24 cellular contexts compared by ENCODE assay signal in genomic region chr7:16318463-16318862, GRCh38.
DNase-seq lines count a peak whose midpoint lies in the region; ATAC-seq, FAIRE-seq and TF ChIP-seq lines count a peak whose summit lies in the region.
"Had no signal": no experiment of that assay in that cellular context is flagged by ENCODE, and none has a peak within 500 bp of the region (broad histone marks: within the 10 kb centered on the region; RNA-seq: fewer than 3 reads in every experiment).

No MANE protein-coding gene starts in this region.

- DNase-seq in HCT116 (ENCODE audit: low read depth, low spot score) (no peak), Panc1 (ENCODE audit: low read depth, low spot score) (no peak), GM19239 (ENCODE audit: insufficient read length, low spot score) (no peak), endodermal cell (no peak), NCI-H2107 (lab: John Stamatoyannopoulos, UW) (no peak)
- DNase-seq: ACHN; BE2C; CD8-positive, alpha-beta memory T cell; H9; KBM-7; MV-4-11; NCI-H1105; NCI-H1436 treated with DMSO at 0.1 percent for 48 hours; NCI-H1930; NCI-H526 treated with DMSO at 0.1 percent for 48 hours; SIG-M5 had no signal

- H3K9me3 Mint-ChIP-seq in endodermal cell, result no peaks in the 10 kb centered on the region
- H3K9me3 Mint-ChIP-seq: CD8-positive, alpha-beta memory T cell; GM23338; H9 had no signal

- peak overlapping the region; percentile 49 for H3K4me2 ChIP-seq in HCT116 (ENCODE audit: low read length)
- H3K4me2 ChIP-seq: GM23338 had no signal

- in situ Hi-C loops in Panc1 (cut with HindIII; ENCODE audit: low pct_unique_long_range_greater_than_20kb, low sequenced_read_pairs), result no loop called here

- no peaks in the 10 kb centered on the region for H3K4me1 Mint-ChIP-seq in endodermal cell
- H3K4me1 Mint-ChIP-seq: CD14-positive monocyte, GM23338, H9 had no signal

- H3K27ac Mint-ChIP-seq in endodermal cell, result no peak overlapping the region
- H3K27ac Mint-ChIP-seq: CD14-positive monocyte; CD8-positive, alpha-beta memory T cell; GM23338; H9 had no signal

- TF ChIP-seq CTCF in HCT116 (IDR thresholded peaks at IDR 0.05 in 2 of 3, conservative IDR thresholded peaks at IDR 0.05 in 1 of 3; ENCODE audit: borderline replicate concordance in 1 of 3, insufficient read depth in 1 of 3, low read depth in 2 of 3, low read length in 2 of 3) (no peak), Panc1 (IDR thresholded peaks at IDR 0.05) (no peak), endodermal cell (conservative IDR thresholded peaks at IDR 0.05) (no peak)

- H3K27ac ChIP-seq in HCT116 (ENCODE audit: low read depth, low read length) (peak overlapping the region; percentile 49; the same call in 1 of the 2 replicates), Panc1 (ENCODE audit: low read length) (no peak overlapping the region; the same call in 1 of the 2 replicates), cingulate gyrus (ENCODE audit: low read depth, low read length) (peak overlapping the region; percentile 25), endodermal cell (ENCODE audit: low read depth, low read length) (no peak overlapping the region)
- H3K27ac ChIP-seq: SK-N-MC had no signal

- H3K4me3 ChIP-seq in HCT116 (replicated peaks in 1 of 2; ENCODE audit: low read depth in 1 of 2, low read length in 2 of 2) (0 out of 4 replicates have a peak overlapping the region, but pooled peaks of 1 of the 2 experiments have one; percentile 16), Panc1 (ENCODE audit: low read depth in 2 of 2, low read length in 2 of 2) (no peak overlapping the region), endodermal cell (ENCODE audit: low read length) (no peak overlapping the region)
- H3K4me3 ChIP-seq: GM23338, SK-N-MC had no signal

- CTCF ChIA-PET in HCT116 (lab: Charles Lee) (no interaction called here), Panc1 (lab: Charles Lee) (no interaction called here)

- ATAC-seq in HCT116 (peak; percentile 52), Panc1 (peak; percentile 52), GM18907 (IDR thresholded peaks at IDR 0.05; ENCODE audit: unreplicated experiment) (no peak)
- ATAC-seq: GM23338 had no signal

- no peak for TF ChIP-seq RAD21 in HCT116 (IDR thresholded peaks at IDR 0.05; ENCODE audit: low read depth)

- no peaks in the 10 kb centered on the region for H3K27me3 Mint-ChIP-seq in endodermal cell (ENCODE audit: insufficient read depth)

- H3K27me3 ChIP-seq in HCT116 (ENCODE audit: insufficient read depth, low read length) (no peaks in the 10 kb centered on the region), Panc1 (ENCODE audit: control insufficient read depth, insufficient read depth, low read length) (no peaks in the 10 kb centered on the region), endodermal cell (ENCODE audit: control insufficient read depth, insufficient read depth, low read length, poor library complexity, severe bottlenecking) (no peaks in the 10 kb centered on the region)
- H3K27me3 ChIP-seq: BE2C had no signal

- FAIRE-seq in GM19239 (lab: Jason Lieb, UNC), result no peak
- FAIRE-seq: GM18507, HTR-8/SVneo, RCC 7860 had no signal

- no peaks in the 10 kb centered on the region for H3K9me3 ChIP-seq in HCT116 (ENCODE audit: control insufficient read depth in 1 of 2, insufficient read depth in 1 of 2, low read depth in 1 of 2, low read length in 2 of 2)
- no peaks in the 10 kb centered on the region for H3K9me3 ChIP-seq in Panc1 (ENCODE audit: control insufficient read depth, insufficient read depth, low read depth, low read length)
- no peaks in the 10 kb centered on the region for H3K9me3 ChIP-seq in endodermal cell (ENCODE audit: control insufficient read depth, low read length)
- H3K9me3 ChIP-seq: BE2C had no signal

- H3K4me1 ChIP-seq in HCT116 (ENCODE audit: control insufficient read depth in 1 of 2, insufficient read depth in 2 of 2, low read length in 2 of 2), result peaks cover 19 to 23% of the 10 kb centered on the region in 2 experiments
- peaks cover 7% of the 10 kb centered on the region for H3K4me1 ChIP-seq in Panc1 (ENCODE audit: control insufficient read depth, insufficient read depth, low read length)
- H3K4me1 ChIP-seq in endodermal cell (ENCODE audit: control insufficient read depth, insufficient read depth, low read length), result no peaks in the 10 kb centered on the region

- POLR2A ChIA-PET in HCT116 (lab: Charles Lee) (no interaction called here), Panc1 (lab: Charles Lee) (no interaction called here)

- RAD21 ChIA-PET in HCT116 (lab: Charles Lee; ENCODE audit: low non-redundant PET in 1 of 2, low total read pairs in 2 of 2, uncharacterized antibody in 2 of 2, unreplicated experiment in 2 of 2), result no interaction called here

- intact Hi-C loops in HCT116 (cut with micrococcal nuclease), result no loop called here
- intact Hi-C loops in Panc1 (cut with micrococcal nuclease; ENCODE audit: unreplicated experiment), result no loop called here

- H3K79me2 ChIP-seq in HCT116 (ENCODE audit: insufficient read depth, low read length), result no peaks in the 10 kb centered on the region

- H3K4me3 Mint-ChIP-seq in endodermal cell, result no peak overlapping the region
- H3K4me3 Mint-ChIP-seq: CD14-positive monocyte; CD8-positive, alpha-beta memory T cell; GM23338; H9 had no signal

- H3K9ac ChIP-seq in HCT116 (ENCODE audit: low read length), result no peak overlapping the region
- no peak overlapping the region for H3K9ac ChIP-seq in endodermal cell (ENCODE audit: extremely low read depth, low read length, poor library complexity, severe bottlenecking)

- BruUV-seq in HCT116 (replicated peaks; lab: Mats Ljungman, UMichigan) (TSS peak; percentile 91), Panc1 (replicated peaks; lab: Mats Ljungman, UMichigan) (no TSS peak)

- H3K9me2 ChIP-seq in HCT116 (ENCODE audit: insufficient read depth), result no peaks in the 10 kb centered on the region

- H3K36me3 ChIP-seq in HCT116 (ENCODE audit: control insufficient read depth in 1 of 2, insufficient read depth in 2 of 2, low read length in 2 of 2) (no peaks in the 10 kb centered on the region), Panc1 (ENCODE audit: control insufficient read depth, insufficient read depth, low read length) (no peaks in the 10 kb centered on the region), endodermal cell (ENCODE audit: control insufficient read depth, insufficient read depth, low read length) (no peaks in the 10 kb centered on the region)
- H3K36me3 ChIP-seq: BE2C had no signal

- H4K20me1 ChIP-seq in HCT116 (ENCODE audit: insufficient read depth), result no peaks in the 10 kb centered on the region

- no peak for TF ChIP-seq POLR2A in HCT116 (IDR thresholded peaks at IDR 0.05; ENCODE audit: borderline replicate concordance, extremely low read depth, insufficient read depth, insufficient read length)

- H2AFZ ChIP-seq in HCT116 (ENCODE audit: low read depth, low read length, poor library complexity, severe bottlenecking), result no peak overlapping the region
- H2AFZ ChIP-seq: GM23338 had no signal

- H3K36me3 Mint-ChIP-seq in endodermal cell (ENCODE audit: low read depth), result no peaks in the 10 kb centered on the region
- H3K36me3 Mint-ChIP-seq: CD14-positive monocyte; CD8-positive, alpha-beta memory T cell had no signal

TF ChIP-seq in HCT116, 20 proteins besides CTCF, POLR2A, EP300 and RAD21:
- TF ChIP-seq FOSL1 (IDR thresholded peaks at IDR 0.05; ENCODE audit: low read depth) (no peak), POLR2AphosphoS5 (IDR thresholded peaks at IDR 0.05; ENCODE audit: low read depth, low read length) (no peak), SP1 (IDR thresholded peaks at IDR 0.05; ENCODE audit: low read depth) (no peak), ZNF274 (IDR thresholded peaks at IDR 0.05; ENCODE audit: low read depth, low read length) (no peak), TCF7L2 (IDR thresholded peaks at IDR 0.05; ENCODE audit: borderline replicate concordance, extremely low read depth, insufficient read depth, insufficient read length) (no peak), EZH2phosphoT487 (IDR thresholded peaks at IDR 0.05; ENCODE audit: borderline replicate concordance) (no peak), EZH2 (IDR thresholded peaks at IDR 0.05) (no peak)

Comparison
In these comparisons a context has a peak if more than half of its experiments do, and no peak if none do; other contexts are left out.
1. H3K27ac ChIP-seq: peak in HCT116 (single experiment) and cingulate gyrus (single experiment); none in Panc1 (single experiment) and endodermal cell (single experiment).